29 cellular contexts compared by ENCODE assay signal in the genomic region with DNA sequence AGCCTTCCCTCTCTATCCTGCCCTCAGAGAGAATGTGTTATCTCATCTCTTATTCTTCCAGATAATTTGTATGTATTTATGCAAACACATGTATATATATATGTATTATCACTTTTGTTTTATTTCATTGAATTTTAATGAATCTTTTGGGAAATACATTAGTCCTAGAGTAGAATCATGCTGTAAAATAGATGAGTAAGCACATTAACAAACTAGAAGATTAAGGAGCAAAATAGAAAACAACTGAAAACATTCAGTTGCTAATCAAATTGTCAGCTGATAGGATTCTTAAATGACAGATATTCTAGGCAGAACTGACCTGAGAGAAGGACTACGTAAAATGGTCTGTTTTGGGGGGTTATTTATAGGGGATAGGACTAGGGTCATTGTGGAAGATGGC. TPM values are rescaled to one million over a fixed set of nuclear protein-coding genes. Genes with fewer than 3 reads are reported as not detected.
DNase-seq lines count a peak whose midpoint lies in the region; ATAC-seq, FAIRE-seq and TF ChIP-seq lines count a peak whose summit lies in the region.
"Had no signal": no experiment of that assay in that cellular context is flagged by ENCODE, and none has a peak within 500 bp of the region (broad histone marks: within the 10 kb centered on the region; RNA-seq: fewer than 3 reads in every experiment).

No MANE protein-coding gene starts in this region.

- FAIRE-seq in A204.1 (lab: Jason Lieb, UNC) (peak; percentile 21), A549 (lab: Jason Lieb, UNC) (no peak), K562 (lab: Jason Lieb, UNC) (no peak)
- FAIRE-seq: GM12878, GM12892, GM18507 had no signal

- DNase-seq in A549 (ENCODE audit: low read depth in 1 of 2, low spot score in 1 of 2) (no peak), K562 (ENCODE audit: extremely low read depth in 1 of 4, low spot score in 3 of 4) (no peak), heart right ventricle (no peak), adrenal gland (no peak)
- DNase-seq in natural killer cell treated with Interleukin-12 subunit alpha and Interleukin-12 subunit beta and Interleukin-15 and Interleukin-18, amount 100 ng/mL, for 72 hours (ENCODE audit: low spot score) = no peak
- no peak for DNase-seq in stimulated activated CD4-positive, alpha-beta T cell treated with anti-CD3 and anti-CD28 coated beads, Interleukin-4, amount 100 ng/mL, for 24 hours
- DNase-seq: 8988T; ACHN; BE2C; C1 segment of cervical spinal cord; CD4-positive, alpha-beta memory T cell; CD4-positive, CD25-positive, alpha-beta regulatory T cell; CD8-positive, alpha-beta memory T cell; COR-L47; DMS 273 treated with DMSO at 0.1 percent for 48 hours; DMS153; DMS53; DMS79; DND-41; EL; GDM1 had no signal

- H3K9me2 ChIP-seq in Loucy (replicated peaks; ENCODE audit: low read depth, low read length) = no peaks in the 10 kb centered on the region

- TF ChIP-seq CTCF in A549 (IDR thresholded peaks at IDR 0.05) = no peak
- TF ChIP-seq CTCF in Loucy (conservative IDR thresholded peaks at IDR 0.05; ENCODE audit: low read length) = no peak
- TF ChIP-seq CTCF in K562 (IDR thresholded peaks at IDR 0.05 in 2 of 3, conservative IDR thresholded peaks at IDR 0.05 in 1 of 3; ENCODE audit: insufficient read depth in 2 of 3, low read depth in 1 of 3, low read length in 3 of 3) = no peak
- TF ChIP-seq CTCF in heart right ventricle (IDR thresholded peaks at IDR 0.05) = no peak
- TF ChIP-seq CTCF in adrenal gland (IDR thresholded peaks at IDR 0.05) = no peak

- intact Hi-C loops in K562 (cut with micrococcal nuclease) = loop anchor here (5.0 kb wide), 1 partner anchor 465 kb away; no protein-coding TSS in a partner anchor
- intact Hi-C loops in heart right ventricle (cut with DNase I) = loop anchor here in 4 of 10 donors (5.0 to 10.0 kb wide), 3 partner anchors 263 to 700 kb away; no protein-coding TSS in a partner anchor
- intact Hi-C loops in adrenal gland (cut with DNase I) = loop anchor here in 1 of 2 donors (5.0 kb wide), 2 partner anchors 260 to 700 kb away; no protein-coding TSS in a partner anchor

- peak overlapping the region; percentile 86 for H3K9ac ChIP-seq in Loucy (ENCODE audit: low read depth, low read length, poor library complexity, severe bottlenecking)
- H3K9ac ChIP-seq in K562 (ENCODE audit: insufficient read depth in 1 of 2, low read depth in 2 of 2, low read length in 2 of 2) = no peak overlapping the region
- H3K9ac ChIP-seq: BLaER1 had no signal

- H3K27ac ChIP-seq in A549 = no peak overlapping the region
- no peak overlapping the region for H3K27ac ChIP-seq in K562 (ENCODE audit: extremely low read depth, low read depth, low read length)
- no peak overlapping the region for H3K27ac ChIP-seq in heart right ventricle
- no peak overlapping the region for H3K27ac ChIP-seq in adrenal gland
- H3K27ac ChIP-seq: BLaER1 had no signal

- H3K27me3 Mint-ChIP-seq in natural killer cell treated with Interleukin-12 subunit alpha and Interleukin-12 subunit beta and Interleukin-15 and Interleukin-18, amount 100 ng/mL, for 72 hours = no peaks in the 10 kb centered on the region
- H3K27me3 Mint-ChIP-seq: CD4-positive, alpha-beta memory T cell; CD4-positive, CD25-positive, alpha-beta regulatory T cell had no signal

- no peaks in the 10 kb centered on the region; the same call in 1 of the 2 replicates for H3K36me3 ChIP-seq in Loucy (ENCODE audit: insufficient read depth, low read length)
- H3K36me3 ChIP-seq in K562 (ENCODE audit: control insufficient read depth, insufficient read depth, low read length) = no peaks in the 10 kb centered on the region
- no peaks in the 10 kb centered on the region for H3K36me3 ChIP-seq in heart right ventricle
- no peaks in the 10 kb centered on the region for H3K36me3 ChIP-seq in adrenal gland (replicated peaks in 1 of 2)
- H3K36me3 ChIP-seq: BE2C, BLaER1 had no signal

- H3K9me3 ChIP-seq in A549 (no peaks in the 10 kb centered on the region), Loucy (ENCODE audit: insufficient read depth, low read depth, low read length) (peaks cover 9% of the 10 kb centered on the region), K562 (replicated peaks; ENCODE audit: control insufficient read depth, insufficient read depth, low read depth, low read length) (no peaks in the 10 kb centered on the region), heart right ventricle (peaks cover 0 to 5% (median 0%) of the 10 kb centered on the region in 11 donors), adrenal gland (replicated peaks in 1 of 3) (no peaks in the 10 kb centered on the region)
- H3K9me3 ChIP-seq: BE2C had no signal

- TF ChIP-seq RAD21 in A549 (conservative IDR thresholded peaks at IDR 0.05 in 1 of 2, IDR thresholded peaks at IDR 0.05 in 1 of 2) (no peak), K562 (CRISPR knock-in tag; conservative IDR thresholded peaks at IDR 0.05 in 1 of 2, IDR thresholded peaks at IDR 0.05 in 1 of 2) (no peak)

- BruUV-seq in K562 (replicated peaks; lab: Mats Ljungman, UMichigan) = no TSS peak

- H3K9me1 ChIP-seq in K562 (ENCODE audit: control insufficient read depth, insufficient read depth, low read length) = no peaks in the 10 kb centered on the region

- peaks cover 9 to 13% of the 10 kb centered on the region in 2 donors for H3K4me1 Mint-ChIP-seq in natural killer cell treated with Interleukin-12 subunit alpha and Interleukin-12 subunit beta and Interleukin-15 and Interleukin-18, amount 100 ng/mL, for 72 hours (ENCODE audit: low read depth in 2 of 2)

- no peaks in the 10 kb centered on the region for H3K27me3 ChIP-seq in Loucy (ENCODE audit: insufficient read depth, low read length, poor library complexity, severe bottlenecking)
- H3K27me3 ChIP-seq in K562 (ENCODE audit: control insufficient read depth in 2 of 2, insufficient read depth in 2 of 2, low read length in 2 of 2) = no peaks in the 10 kb centered on the region
- H3K27me3 ChIP-seq in heart right ventricle = no peaks in the 10 kb centered on the region
- no peaks in the 10 kb centered on the region for H3K27me3 ChIP-seq in adrenal gland
- H3K27me3 ChIP-seq: BE2C, BLaER1 had no signal

- CTCF ChIA-PET in A549 (lab: Yijun Ruan, JAX) (interaction anchor here (0.7 to 4.6 kb wide), 9 partner anchors 10 to 700 kb away, joined by 3 to 39 read pairs (median 5); partner anchors contain the start of gene ATAD1), K562 (lab: Yijun Ruan, JAX; ENCODE audit: low intra/inter-chr PET ratio) (interaction anchor here (0.5 kb wide), 1 partner anchor 910 kb away, joined by 5 read pairs; no protein-coding TSS in a partner anchor)

- peaks cover 6% of the 10 kb centered on the region for H3F3A ChIP-seq in Loucy (ENCODE audit: low read depth)

- in situ Hi-C loops in K562 (cut with MboI) = loop anchor here (25.0 kb wide), 1 partner anchor 235 kb away; no protein-coding TSS in a partner anchor

- H3K79me2 ChIP-seq in Loucy (ENCODE audit: insufficient read depth, low read length) = peaks cover 24% of the 10 kb centered on the region; the same call in 1 of the 2 replicates
- H3K79me2 ChIP-seq in K562 (ENCODE audit: control insufficient read depth, insufficient read depth, low read length) = no peaks in the 10 kb centered on the region

- H3K36me3 Mint-ChIP-seq in natural killer cell treated with Interleukin-12 subunit alpha and Interleukin-12 subunit beta and Interleukin-15 and Interleukin-18, amount 100 ng/mL, for 72 hours = no peaks in the 10 kb centered on the region
- H3K36me3 Mint-ChIP-seq: CD14-positive monocyte; CD4-positive, alpha-beta memory T cell; CD4-positive, CD25-positive, alpha-beta regulatory T cell; CD8-positive, alpha-beta memory T cell had no signal

- no peak for ATAC-seq in A549
- no peak for ATAC-seq in K562
- ATAC-seq in natural killer cell treated with Interleukin-12 subunit alpha and Interleukin-12 subunit beta and Interleukin-15 and Interleukin-18, amount 100 ng/mL, for 72 hours = no peak
- no peak for ATAC-seq in heart right ventricle
- ATAC-seq: GM12878 had no signal

- H2AFZ ChIP-seq in Loucy (ENCODE audit: low read length) (no peak overlapping the region), K562 (ENCODE audit: low read depth, low read length) (no peak overlapping the region)

- H4K20me1 ChIP-seq in Loucy (ENCODE audit: insufficient read depth, low read length, poor library complexity, severe bottlenecking) = no peaks in the 10 kb centered on the region
- no peaks in the 10 kb centered on the region for H4K20me1 ChIP-seq in K562 (replicated peaks; ENCODE audit: control insufficient read depth, insufficient read depth, low read length)
- H4K20me1 ChIP-seq: BLaER1 had no signal

- POLR2A ChIA-PET in A549 (lab: Yijun Ruan, JAX) = interaction anchor here (2.7 kb wide), 1 partner anchor 10 kb away, joined by 15 read pairs; the partner anchor contains the start of genes KLLN and PTEN
- POLR2A ChIA-PET in K562 (lab: Yijun Ruan, JAX) = no interaction called here

- H3K4me3 Mint-ChIP-seq in natural killer cell treated with Interleukin-12 subunit alpha and Interleukin-12 subunit beta and Interleukin-15 and Interleukin-18, amount 100 ng/mL, for 72 hours = no peak overlapping the region
- H3K4me3 Mint-ChIP-seq: CD14-positive monocyte; CD4-positive, alpha-beta memory T cell; CD4-positive, CD25-positive, alpha-beta regulatory T cell; CD8-positive, alpha-beta memory T cell had no signal

- H3K4me3 ChIP-seq in A549 (no peak overlapping the region), Loucy (ENCODE audit: low read length, poor library complexity, severe bottlenecking) (no peak overlapping the region), K562 (no peak overlapping the region), heart right ventricle (no peak overlapping the region), adrenal gland (no peak overlapping the region)
- H3K4me3 ChIP-seq: BLaER1, GM12878 had no signal

- no peak overlapping the region for H3K4me2 ChIP-seq in A549
- H3K4me2 ChIP-seq in Loucy (ENCODE audit: low read depth, low read length, poor library complexity, severe bottlenecking) = no peak overlapping the region
- H3K4me2 ChIP-seq in K562 (ENCODE audit: insufficient read depth, low read length) = no peak overlapping the region
- H3K4me2 ChIP-seq: BLaER1 had no signal

- H3K27ac Mint-ChIP-seq in natural killer cell treated with Interleukin-12 subunit alpha and Interleukin-12 subunit beta and Interleukin-15 and Interleukin-18, amount 100 ng/mL, for 72 hours = no peak overlapping the region
- H3K27ac Mint-ChIP-seq: CD4-positive, alpha-beta memory T cell; CD4-positive, CD25-positive, alpha-beta regulatory T cell; CD8-positive, alpha-beta memory T cell had no signal

- TF ChIP-seq POLR2A in A549 (IDR thresholded peaks at IDR 0.05; ENCODE audit: low read length) (no peak), K562 (conservative IDR thresholded peaks at IDR 0.05) (no peak), adrenal gland (IDR thresholded peaks at IDR 0.05) (no peak)

- no peaks in the 10 kb centered on the region for H3K9me3 Mint-ChIP-seq in natural killer cell treated with Interleukin-12 subunit alpha and Interleukin-12 subunit beta and Interleukin-15 and Interleukin-18, amount 100 ng/mL, for 72 hours
- H3K9me3 Mint-ChIP-seq: CD4-positive, alpha-beta memory T cell; CD4-positive, CD25-positive, alpha-beta regulatory T cell had no signal

- H3K4me1 ChIP-seq in A549 (peaks cover 18% of the 10 kb centered on the region; the same call in 2 of the 3 replicates), Loucy (ENCODE audit: insufficient read depth, low read length, poor library complexity, severe bottlenecking) (peaks cover 35% of the 10 kb centered on the region), K562 (replicated peaks in 1 of 2; ENCODE audit: control insufficient read depth in 2 of 2, insufficient read depth in 2 of 2, low read length in 2 of 2) (no peaks in the 10 kb centered on the region), heart right ventricle (peaks cover 0 to 5% (median 0%) of the 10 kb centered on the region in 9 donors), adrenal gland (replicated peaks in 1 of 2) (no peaks in the 10 kb centered on the region)

- 92% methylated on average over 1 of the region's 1 CpG for WGBS in A549 (ENCODE audit: missing lambda C conversion rate)
- WGBS in K562 (ENCODE audit: insufficient coverage, low coverage, missing lambda C conversion rate) = 20% methylated on average over 1 of the region's 1 CpG
- WGBS in heart right ventricle, 2 donors = 91 to 94% methylated on average over 1 of the region's 1 CpG
- 81 to 100% (median 86%) methylated on average over 1 of the region's 1 CpG for WGBS in adrenal gland, 4 donors

- TF ChIP-seq EP300 in A549 (IDR thresholded peaks at IDR 0.05) (no peak), K562 (IDR thresholded peaks at IDR 0.05; ENCODE audit: low read length) (no peak)

RNA-seq across cellular contexts. Expression of gene KLLN, which starts 11.2 kb away (rescaled TPM):
- polyA plus RNA-seq in A549 (2011; rRNA removed) = 0.44 and 0.58 TPM in 2 replicates
- 0.22 and 0.26 TPM in 2 replicates for polyA plus RNA-seq in A549 (2012; cell fraction: cytosol; rRNA removed)
- polyA plus RNA-seq in A549 (2012; cell fraction: nucleus; rRNA removed) = 0.26 and 0.28 TPM in 2 replicates
- polyA plus RNA-seq in A549 (2017; fragmentation: RNase III; extraction: RNeasy Plus Mini Kit Qiagen cat#74134 plus additional on column Dnase treatment) = 0.55 to 0.71 TPM (median 0.57 TPM) in 3 replicates
- polyA minus RNA-seq in A549 (2011; rRNA and poly(A)+ RNA removed) = 0.78 and 0.83 TPM in 2 replicates
- 0.42 and 0.51 TPM in 2 replicates for total RNA-seq in K562 (2011; cell fraction: chromatin; rRNA removed; ENCODE audit: low replicate concordance)
- total RNA-seq in K562 (2011; cell fraction: nucleolus; rRNA removed) = 0.39 and 0.50 TPM in 2 replicates
- 0.37 and 0.84 TPM in 2 replicates for total RNA-seq in K562 (2011; cell fraction: nucleoplasm; rRNA removed)
- 0.09 and 0.41 TPM in 2 replicates for total RNA-seq in K562 (2014; rRNA removed)
- total RNA-seq in K562 (2014; rRNA removed; fragmentation: Illumina TruSeq; extraction: Trizol) = 0.22 and 0.29 TPM in 2 replicates
- total RNA-seq in K562 (2015; rRNA removed; fragmentation: Illumina TruSeq; extraction: Trizol) = 0.25 and 0.34 TPM in 2 replicates
- total RNA-seq in K562 (2021) = 0.25 and 0.40 TPM in 2 replicates
- polyA plus RNA-seq in K562 (2011; rRNA removed) = 0.07 and 0.08 TPM in 2 replicates
- 0.10 and 0.12 TPM in 2 replicates for polyA plus RNA-seq in K562 (2011; cell fraction: cytosol; rRNA removed)
- 0.07 and 0.08 TPM in 2 replicates for polyA plus RNA-seq in K562 (2011; cell fraction: nucleus; rRNA removed)
- polyA plus RNA-seq in K562 (2012) = 0.21 and 0.44 TPM in 2 replicates
- polyA plus RNA-seq in K562 (2014; fragmentation: Illumina TruSeq; extraction: Trizol) = 0.22 and 0.29 TPM in 2 replicates
- polyA plus RNA-seq in K562 (2014; fragmentation: Nextera tagmentation; extraction: Ambion mirVana) = under 1 TPM; 0.29 to 0.35 TPM
- polyA plus RNA-seq in K562 (2014; rRNA removed) = 0.08 and 0.32 TPM in 2 replicates
- polyA minus RNA-seq in K562 (2011; rRNA and poly(A)+ RNA removed) = 0.18 and 0.24 TPM in 2 replicates
- not detected in 2 replicates for polyA minus RNA-seq in K562 (2011; cell fraction: cytosol; rRNA and poly(A)+ RNA removed)
- 0.54 and 0.89 TPM in 2 replicates for polyA minus RNA-seq in K562 (2011; cell fraction: nucleus; rRNA and poly(A)+ RNA removed)
- under 1 TPM; 0.17 to 0.52 TPM for total RNA-seq in natural killer cell treated with Interleukin-12 subunit alpha and Interleukin-12 subunit beta and Interleukin-15 and Interleukin-18, amount 100 ng/mL, for 72 hours
- under 1 TPM; 0.17 to 0.69 (median 0.41) TPM for total RNA-seq in heart right ventricle
- under 1 TPM; 0.15 to 0.19 TPM for polyA plus RNA-seq in heart right ventricle
- total RNA-seq in adrenal gland = 1 to 10 TPM in 5 of 8 donors, under 1 TPM in 3; 0.42 to 1.5 (median 1.1) TPM
- polyA plus RNA-seq in adrenal gland = under 1 TPM; 0.24 to 0.84 (median 0.48) TPM
- total RNA-seq: Daoy had no signal

RNA-seq across cellular contexts. Expression of gene PTEN, which starts 11.3 kb away (rescaled TPM):
- polyA plus RNA-seq in A549 (2011; rRNA removed) (51.9 and 58.3 TPM in 2 replicates), A549 (2017; fragmentation: RNase III; extraction: RNeasy Plus Mini Kit Qiagen cat#74134 plus additional on column Dnase treatment) (33.6 to 39.5 TPM (median 36.6 TPM) in 3 replicates), K562 (2011; rRNA removed) (24.2 and 25.0 TPM in 2 replicates), K562 (2014; fragmentation: Illumina TruSeq; extraction: Trizol) (15.6 and 15.7 TPM in 2 replicates), K562 (2014; fragmentation: Nextera tagmentation; extraction: Ambion mirVana) (10 to 100 TPM in 1 of 2 experiments, 1 to 10 TPM in 1; 8.4 to 12.8 TPM), K562 (2014; rRNA removed) (13.1 and 18.5 TPM in 2 replicates), heart right ventricle (10 to 100 TPM; 21.8 to 28.5 TPM), adrenal gland (10 to 100 TPM; 35.7 to 87.1 (median 37.9) TPM)
- polyA plus RNA-seq in A549 (2012; cell fraction: cytosol; rRNA removed) = 7.3 and 8.5 TPM in 2 replicates
- 3.7 and 5.2 TPM in 2 replicates for polyA plus RNA-seq in A549 (2012; cell fraction: nucleus; rRNA removed)
- polyA minus RNA-seq in A549 (2011; rRNA and poly(A)+ RNA removed) = 37.1 and 53.1 TPM in 2 replicates
- total RNA-seq in K562 (2011; cell fraction: chromatin; rRNA removed; ENCODE audit: low replicate concordance) = 26.5 and 143 TPM in 2 replicates
- 16.0 and 23.8 TPM in 2 replicates for total RNA-seq in K562 (2011; cell fraction: nucleolus; rRNA removed)
- total RNA-seq in K562 (2011; cell fraction: nucleoplasm; rRNA removed) = 61.3 and 94.4 TPM in 2 replicates
- total RNA-seq in K562 (2014; rRNA removed) (16.9 and 22.2 TPM in 2 replicates), K562 (2014; rRNA removed; fragmentation: Illumina TruSeq; extraction: Trizol) (56.9 and 58.5 TPM in 2 replicates), K562 (2015; rRNA removed; fragmentation: Illumina TruSeq; extraction: Trizol) (52.7 and 56.4 TPM in 2 replicates), K562 (2021) (25.0 and 28.4 TPM in 2 replicates), heart right ventricle (10 to 100 TPM; 49.4 to 89.9 (median 56.9) TPM), adrenal gland (100 to 1,000 TPM in 2 of 8 donors, 10 to 100 TPM in 6; 72.2 to 179 (median 93.2) TPM)
- 3.4 and 4.9 TPM in 2 replicates for polyA plus RNA-seq in K562 (2011; cell fraction: cytosol; rRNA removed)
- 12.9 and 20.9 TPM in 2 replicates for polyA plus RNA-seq in K562 (2011; cell fraction: nucleus; rRNA removed)
- 17.3 and 29.7 TPM in 2 replicates for polyA plus RNA-seq in K562 (2012)
- 78.7 and 109 TPM in 2 replicates for polyA minus RNA-seq in K562 (2011; rRNA and poly(A)+ RNA removed)
- 24.5 and 44.1 TPM in 2 replicates for polyA minus RNA-seq in K562 (2011; cell fraction: cytosol; rRNA and poly(A)+ RNA removed)
- 54.4 and 127 TPM in 2 replicates for polyA minus RNA-seq in K562 (2011; cell fraction: nucleus; rRNA and poly(A)+ RNA removed)
- 10 to 100 TPM; 49.8 to 75.3 TPM for total RNA-seq in natural killer cell treated with Interleukin-12 subunit alpha and Interleukin-12 subunit beta and Interleukin-15 and Interleukin-18, amount 100 ng/mL, for 72 hours

RNA-seq across cellular contexts. Expression of gene ATAD1, which starts 34.1 kb away (rescaled TPM):
- polyA plus RNA-seq in A549 (2011; rRNA removed) (66.7 and 94.8 TPM in 2 replicates), A549 (2017; fragmentation: RNase III; extraction: RNeasy Plus Mini Kit Qiagen cat#74134 plus additional on column Dnase treatment) (30.0 to 32.3 TPM (median 32.3 TPM) in 3 replicates), K562 (2011; rRNA removed) (23.6 and 30.4 TPM in 2 replicates), K562 (2014; fragmentation: Illumina TruSeq; extraction: Trizol) (21.6 and 26.8 TPM in 2 replicates), K562 (2014; fragmentation: Nextera tagmentation; extraction: Ambion mirVana) (10 to 100 TPM; 27.3 to 31.0 TPM), K562 (2014; rRNA removed) (16.9 and 18.9 TPM in 2 replicates), heart right ventricle (10 to 100 TPM; 18.4 to 27.5 TPM), adrenal gland (10 to 100 TPM in 1 of 3 donors, 1 to 10 TPM in 2; 8.5 to 54.4 (median 9.0) TPM)
- 8.4 and 8.8 TPM in 2 replicates for polyA plus RNA-seq in A549 (2012; cell fraction: cytosol; rRNA removed)
- polyA plus RNA-seq in A549 (2012; cell fraction: nucleus; rRNA removed) = 4.7 and 8.5 TPM in 2 replicates
- polyA minus RNA-seq in A549 (2011; rRNA and poly(A)+ RNA removed) = 22.9 and 25.5 TPM in 2 replicates
- total RNA-seq in K562 (2011; cell fraction: chromatin; rRNA removed; ENCODE audit: low replicate concordance) = 26.9 and 67.3 TPM in 2 replicates
- total RNA-seq in K562 (2011; cell fraction: nucleolus; rRNA removed) = 14.2 and 17.1 TPM in 2 replicates
- 30.2 and 34.9 TPM in 2 replicates for total RNA-seq in K562 (2011; cell fraction: nucleoplasm; rRNA removed)
- total RNA-seq in K562 (2014; rRNA removed) (11.3 and 13.9 TPM in 2 replicates), K562 (2014; rRNA removed; fragmentation: Illumina TruSeq; extraction: Trizol) (33.8 and 42.0 TPM in 2 replicates), K562 (2015; rRNA removed; fragmentation: Illumina TruSeq; extraction: Trizol) (24.5 and 26.8 TPM in 2 replicates), K562 (2021) (28.9 and 33.2 TPM in 2 replicates), heart right ventricle (100 to 1,000 TPM in 5 of 10 donors, 10 to 100 TPM in 5; 90.4 to 147 (median 100) TPM), adrenal gland (100 to 1,000 TPM in 1 of 8 donors, 10 to 100 TPM in 7; 30.0 to 119 (median 50.4) TPM)
- polyA plus RNA-seq in K562 (2011; cell fraction: cytosol; rRNA removed) = 4.1 and 10.3 TPM in 2 replicates
- polyA plus RNA-seq in K562 (2011; cell fraction: nucleus; rRNA removed) = 5.6 and 8.9 TPM in 2 replicates
- polyA plus RNA-seq in K562 (2012) = 16.8 and 18.9 TPM in 2 replicates
- 39.5 and 40.0 TPM in 2 replicates for polyA minus RNA-seq in K562 (2011; rRNA and poly(A)+ RNA removed)
- polyA minus RNA-seq in K562 (2011; cell fraction: cytosol; rRNA and poly(A)+ RNA removed) = 12.5 and 15.4 TPM in 2 replicates
- polyA minus RNA-seq in K562 (2011; cell fraction: nucleus; rRNA and poly(A)+ RNA removed) = 9.7 and 16.1 TPM in 2 replicates
- total RNA-seq in natural killer cell treated with Interleukin-12 subunit alpha and Interleukin-12 subunit beta and Interleukin-15 and Interleukin-18, amount 100 ng/mL, for 72 hours = 10 to 100 TPM; 48.3 to 65.2 TPM
